ENCODE assay signal across 24 cellular contexts in genomic region chr12:96183734-96184370, GRCh38. TPM values are rescaled to one million over a fixed set of nuclear protein-coding genes. Genes with fewer than 3 reads are reported as not detected.
DNase-seq lines count a peak whose midpoint lies in the region; ATAC-seq, FAIRE-seq and TF ChIP-seq lines count a peak whose summit lies in the region.
"Had no signal": no experiment of that assay in that cellular context is flagged by ENCODE, and none has a peak within 500 bp of the region (broad histone marks: within the 10 kb centered on the region; RNA-seq: fewer than 3 reads in every experiment).

No MANE protein-coding gene starts in this region.

- H3K27ac Mint-ChIP-seq in activated CD4-positive, alpha-beta T cell treated with anti-CD3 and anti-CD28 coated beads for 36 hours = no peak overlapping the region
- H3K27ac Mint-ChIP-seq in activated CD4-positive, alpha-beta T cell treated with anti-CD3 and anti-CD28 coated beads, Interleukin-2, amount 10 ng/mL, durations not matched to agents 7 days and 5 days = no peak overlapping the region
- no peak overlapping the region for H3K27ac Mint-ChIP-seq in natural killer cell treated with Interleukin-12 subunit alpha and Interleukin-12 subunit beta and Interleukin-15 and Interleukin-18, amount 100 ng/mL, for 72 hours
- H3K27ac Mint-ChIP-seq: GM23338 had no signal

- no peaks in the 10 kb centered on the region for H3K36me3 ChIP-seq in K562 (ENCODE audit: control insufficient read depth, insufficient read depth, low read length)
- no peaks in the 10 kb centered on the region for H3K36me3 ChIP-seq in vagina
- H3K36me3 ChIP-seq: BE2C had no signal

- CTCF ChIA-PET in activated CD4-positive, alpha-beta T cell treated with anti-CD3 and anti-CD28 coated beads for 36 hours (lab: Charles Lee) = interaction anchor here (0.7 to 1.2 kb wide), 2 partner anchors 9 to 121 kb away, joined by 3 to 4 read pairs; no protein-coding TSS in a partner anchor
- CTCF ChIA-PET in activated CD4-positive, alpha-beta T cell treated with anti-CD3 and anti-CD28 coated beads, Interleukin-2, amount 10 ng/mL, durations not matched to agents 7 days and 5 days (lab: Charles Lee) = no interaction called here
- CTCF ChIA-PET in K562 (lab: Yijun Ruan, JAX; ENCODE audit: low intra/inter-chr PET ratio) = interaction anchor here (0.7 kb wide), 1 partner anchor 243 kb away, joined by 3 read pairs; no protein-coding TSS in a partner anchor

- peaks cover 21% of the 10 kb centered on the region for H3K4me1 Mint-ChIP-seq in activated CD4-positive, alpha-beta T cell treated with anti-CD3 and anti-CD28 coated beads for 36 hours
- peaks cover 19% of the 10 kb centered on the region for H3K4me1 Mint-ChIP-seq in activated CD4-positive, alpha-beta T cell treated with anti-CD3 and anti-CD28 coated beads, Interleukin-2, amount 10 ng/mL, durations not matched to agents 7 days and 5 days
- H3K4me1 Mint-ChIP-seq in natural killer cell treated with Interleukin-12 subunit alpha and Interleukin-12 subunit beta and Interleukin-15 and Interleukin-18, amount 100 ng/mL, for 72 hours (ENCODE audit: low read depth in 2 of 2) = peaks cover 10 to 13% of the 10 kb centered on the region in 2 donors

- no peak overlapping the region for H2AFZ ChIP-seq in K562 (ENCODE audit: low read depth, low read length)
- H2AFZ ChIP-seq: GM23338 had no signal

- H3K4me2 ChIP-seq in K562 (ENCODE audit: insufficient read depth, low read length) = no peak overlapping the region
- H3K4me2 ChIP-seq: GM23338 had no signal

- no peak for DNase-seq in activated CD4-positive, alpha-beta T cell treated with anti-CD3 and anti-CD28 coated beads for 36 hours
- DNase-seq in activated CD4-positive, alpha-beta T cell treated with anti-CD3 and anti-CD28 coated beads, Interleukin-2, amount 10 ng/mL, durations not matched to agents 7 days and 5 days = no peak
- DNase-seq in OCI-M2 (lab: John Stamatoyannopoulos, UW; ENCODE audit: unreplicated experiment) (peak; percentile 12), K562 (ENCODE audit: extremely low read depth in 1 of 4, low spot score in 3 of 4) (peak in 2 of 4 experiments; percentile 20 to 33), vagina (ENCODE audit: extremely low spot score in 2 of 2) (no peak), T-helper 2 cell (no peak)
- no peak for DNase-seq in natural killer cell treated with Interleukin-12 subunit alpha and Interleukin-12 subunit beta and Interleukin-15 and Interleukin-18, amount 100 ng/mL, for 72 hours (ENCODE audit: low spot score)
- DNase-seq: 8988T; BE2C; Caco-2; CD4-positive, CD25-positive, alpha-beta regulatory T cell; HCEC 1CT; NCI-H1105 treated with DMSO at 0.1 percent for 48 hours; NCI-H1694; NCI-H2081 treated with DMSO at 0.1 percent for 48 hours; NCI-H510A; NCI-H774; PC-3; RPMI8226; SHP77 treated with DMSO at 0.1 percent for 48 hours had no signal

- H3K27me3 ChIP-seq in K562 (ENCODE audit: control insufficient read depth in 2 of 2, insufficient read depth in 2 of 2, low read length in 2 of 2) (peaks cover 8 to 28% of the 10 kb centered on the region in 2 experiments; a peak in 4 of 5 replicates), vagina (no peaks in the 10 kb centered on the region)
- H3K27me3 ChIP-seq: BE2C had no signal

- H3K4me3 ChIP-seq in K562 (no peak overlapping the region), vagina (no peak overlapping the region)
- H3K4me3 ChIP-seq: GM23338 had no signal

- WGBS in K562 (ENCODE audit: insufficient coverage, low coverage, missing lambda C conversion rate) = 20% methylated on average over 4 of the region's 4 CpGs

- intact Hi-C loops in activated CD4-positive, alpha-beta T cell treated with anti-CD3 and anti-CD28 coated beads for 36 hours (cut with DNase I, micrococcal nuclease) = no loop called here
- intact Hi-C loops in K562 (cut with micrococcal nuclease) (no loop called here), vagina (cut with DNase I) (no loop called here)

- H3K27me3 Mint-ChIP-seq in activated CD4-positive, alpha-beta T cell treated with anti-CD3 and anti-CD28 coated beads for 36 hours = no peaks in the 10 kb centered on the region
- H3K27me3 Mint-ChIP-seq in activated CD4-positive, alpha-beta T cell treated with anti-CD3 and anti-CD28 coated beads, Interleukin-2, amount 10 ng/mL, durations not matched to agents 7 days and 5 days = no peaks in the 10 kb centered on the region
- H3K27me3 Mint-ChIP-seq in natural killer cell treated with Interleukin-12 subunit alpha and Interleukin-12 subunit beta and Interleukin-15 and Interleukin-18, amount 100 ng/mL, for 72 hours = peaks cover 0 to 3% of the 10 kb centered on the region in 2 donors
- H3K27me3 Mint-ChIP-seq: CD4-positive, CD25-positive, alpha-beta regulatory T cell had no signal

- H3K36me3 Mint-ChIP-seq in activated CD4-positive, alpha-beta T cell treated with anti-CD3 and anti-CD28 coated beads for 36 hours (ENCODE audit: low read depth) = peaks cover 2% of the 10 kb centered on the region
- peaks cover 10% of the 10 kb centered on the region for H3K36me3 Mint-ChIP-seq in activated CD4-positive, alpha-beta T cell treated with anti-CD3 and anti-CD28 coated beads, Interleukin-2, amount 10 ng/mL, durations not matched to agents 7 days and 5 days (ENCODE audit: low read depth)
- peaks cover 5% of the 10 kb centered on the region for H3K36me3 Mint-ChIP-seq in natural killer cell treated with Interleukin-12 subunit alpha and Interleukin-12 subunit beta and Interleukin-15 and Interleukin-18, amount 100 ng/mL, for 72 hours
- H3K36me3 Mint-ChIP-seq: CD4-positive, CD25-positive, alpha-beta regulatory T cell had no signal

- in situ Hi-C loops in K562 (cut with MboI) = no loop called here

- H3K9me3 ChIP-seq in K562 (replicated peaks; ENCODE audit: control insufficient read depth, insufficient read depth, low read depth, low read length) (no peaks in the 10 kb centered on the region), vagina (no peaks in the 10 kb centered on the region)
- H3K9me3 ChIP-seq: BE2C, Caco-2 had no signal

- no peak for TF ChIP-seq POLR2A in K562 (conservative IDR thresholded peaks at IDR 0.05)
- no peak for TF ChIP-seq POLR2A in vagina (IDR thresholded peaks at IDR 0.05)

- H4K20me1 ChIP-seq in K562 (replicated peaks; ENCODE audit: control insufficient read depth, insufficient read depth, low read length) = no peaks in the 10 kb centered on the region

- H3K27ac ChIP-seq in K562 (ENCODE audit: extremely low read depth, low read depth, low read length) (no peak overlapping the region), vagina (peak overlapping the region; percentile 24)

- 0 out of 2 replicates have a peak, but pooled peaks have one; percentile 10 for TF ChIP-seq EP300 in K562 (IDR thresholded peaks at IDR 0.05; ENCODE audit: low read length)

- H3K9ac ChIP-seq in K562 (ENCODE audit: insufficient read depth in 1 of 2, low read depth in 2 of 2, low read length in 2 of 2) = no peak overlapping the region

- no peaks in the 10 kb centered on the region for H3K79me2 ChIP-seq in K562 (ENCODE audit: control insufficient read depth, insufficient read depth, low read length)

- peaks cover 8% of the 10 kb centered on the region for H3K9me3 Mint-ChIP-seq in activated CD4-positive, alpha-beta T cell treated with anti-CD3 and anti-CD28 coated beads for 36 hours (ENCODE audit: low read depth)
- peaks cover 12% of the 10 kb centered on the region for H3K9me3 Mint-ChIP-seq in activated CD4-positive, alpha-beta T cell treated with anti-CD3 and anti-CD28 coated beads, Interleukin-2, amount 10 ng/mL, durations not matched to agents 7 days and 5 days
- H3K9me3 Mint-ChIP-seq in natural killer cell treated with Interleukin-12 subunit alpha and Interleukin-12 subunit beta and Interleukin-15 and Interleukin-18, amount 100 ng/mL, for 72 hours = peaks cover 3% of the 10 kb centered on the region
- H3K9me3 Mint-ChIP-seq: GM23338 had no signal

- ATAC-seq in activated CD4-positive, alpha-beta T cell treated with anti-CD3 and anti-CD28 coated beads for 36 hours = peak; percentile 19
- ATAC-seq in K562 (peak; percentile 68; the same call in 2 of the 3 replicates), HG02763 (IDR thresholded peaks at IDR 0.05; ENCODE audit: unreplicated experiment) (no peak)
- no peak for ATAC-seq in natural killer cell treated with Interleukin-12 subunit alpha and Interleukin-12 subunit beta and Interleukin-15 and Interleukin-18, amount 100 ng/mL, for 72 hours
- ATAC-seq: GM23338, PC-3, SK-N-SH treated with all-trans-retinoic acid at 6 μM for 48 hours had no signal

- peaks cover 0 to 5% of the 10 kb centered on the region in 2 experiments; a peak in 1 of 5 replicates for H3K4me1 ChIP-seq in K562 (replicated peaks in 1 of 2; ENCODE audit: control insufficient read depth in 2 of 2, insufficient read depth in 2 of 2, low read length in 2 of 2)
- peaks cover 7% of the 10 kb centered on the region for H3K4me1 ChIP-seq in vagina
- H3K4me1 ChIP-seq: BE2C, Caco-2 had no signal

- BruUV-seq in K562 (replicated peaks; lab: Mats Ljungman, UMichigan) = no TSS peak

- no peak for TF ChIP-seq CTCF in K562 (IDR thresholded peaks at IDR 0.05 in 2 of 3, conservative IDR thresholded peaks at IDR 0.05 in 1 of 3; ENCODE audit: insufficient read depth in 2 of 3, low read depth in 1 of 3, low read length in 3 of 3)
- no peak for TF ChIP-seq CTCF in vagina (IDR thresholded peaks at IDR 0.05)

- no peak overlapping the region for H3K4me3 Mint-ChIP-seq in activated CD4-positive, alpha-beta T cell treated with anti-CD3 and anti-CD28 coated beads for 36 hours
- no peak overlapping the region for H3K4me3 Mint-ChIP-seq in activated CD4-positive, alpha-beta T cell treated with anti-CD3 and anti-CD28 coated beads, Interleukin-2, amount 10 ng/mL, durations not matched to agents 7 days and 5 days
- no peak overlapping the region for H3K4me3 Mint-ChIP-seq in natural killer cell treated with Interleukin-12 subunit alpha and Interleukin-12 subunit beta and Interleukin-15 and Interleukin-18, amount 100 ng/mL, for 72 hours
- H3K4me3 Mint-ChIP-seq: CD4-positive, CD25-positive, alpha-beta regulatory T cell; GM23338 had no signal

- TF ChIP-seq RAD21 in K562 (CRISPR knock-in tag; conservative IDR thresholded peaks at IDR 0.05 in 1 of 2, IDR thresholded peaks at IDR 0.05 in 1 of 2) = no peak

- no peaks in the 10 kb centered on the region for H3K9me1 ChIP-seq in K562 (ENCODE audit: control insufficient read depth, insufficient read depth, low read length)

- FAIRE-seq in K562 (lab: Jason Lieb, UNC) = peak; percentile 32
- FAIRE-seq: G401.6 had no signal

- POLR2A ChIA-PET in activated CD4-positive, alpha-beta T cell treated with anti-CD3 and anti-CD28 coated beads for 36 hours (lab: Charles Lee) = no interaction called here
- POLR2A ChIA-PET in activated CD4-positive, alpha-beta T cell treated with anti-CD3 and anti-CD28 coated beads, Interleukin-2, amount 10 ng/mL, durations not matched to agents 7 days and 5 days (lab: Charles Lee) = no interaction called here
- POLR2A ChIA-PET in K562 (lab: Yijun Ruan, JAX) = no interaction called here

RNA-seq across cellular contexts. Expression of gene ELK3, which starts 10.3 kb away (rescaled TPM):
- 10 to 100 TPM; 17.0 to 17.4 TPM for total RNA-seq in activated CD4-positive, alpha-beta T cell treated with anti-CD3 and anti-CD28 coated beads for 36 hours
- total RNA-seq in activated CD4-positive, alpha-beta T cell treated with anti-CD3 and anti-CD28 coated beads, Interleukin-2, amount 10 ng/mL, durations not matched to agents 7 days and 5 days = 10 to 100 TPM; 27.3 to 33.9 TPM
- 2.0 and 2.1 TPM in 2 replicates for total RNA-seq in K562 (2011; cell fraction: chromatin; rRNA removed; ENCODE audit: low replicate concordance)
- total RNA-seq in K562 (2011; cell fraction: nucleolus; rRNA removed) = 0.79 and 1.0 TPM in 2 replicates
- total RNA-seq in K562 (2011; cell fraction: nucleoplasm; rRNA removed) = 1.1 and 1.7 TPM in 2 replicates
- total RNA-seq in K562 (2014; rRNA removed) = 2.0 and 3.3 TPM in 2 replicates
- 3.2 TPM in 2 replicates for total RNA-seq in K562 (2014; rRNA removed; fragmentation: Illumina TruSeq; extraction: Trizol)
- total RNA-seq in K562 (2015; rRNA removed; fragmentation: Illumina TruSeq; extraction: Trizol) = 2.9 and 3.8 TPM in 2 replicates
- 5.5 and 6.3 TPM in 2 replicates for total RNA-seq in K562 (2021)
- 0.70 and 1.5 TPM in 2 replicates for polyA plus RNA-seq in K562 (2011; rRNA removed)
- 0.80 and 2.0 TPM in 2 replicates for polyA plus RNA-seq in K562 (2011; cell fraction: cytosol; rRNA removed)
- polyA plus RNA-seq in K562 (2011; cell fraction: nucleus; rRNA removed) = 0.25 and 1.3 TPM in 2 replicates
- 4.1 and 5.0 TPM in 2 replicates for polyA plus RNA-seq in K562 (2012)
- polyA plus RNA-seq in K562 (2014; fragmentation: Illumina TruSeq; extraction: Trizol) = 4.7 and 5.1 TPM in 2 replicates
- 1 to 10 TPM; 1.6 to 1.7 TPM for polyA plus RNA-seq in K562 (2014; fragmentation: Nextera tagmentation; extraction: Ambion mirVana)
- polyA plus RNA-seq in K562 (2014; rRNA removed) = 2.9 and 3.1 TPM in 2 replicates
- 0.75 and 1.1 TPM in 2 replicates for polyA minus RNA-seq in K562 (2011; rRNA and poly(A)+ RNA removed)
- 1.5 and 2.0 TPM in 2 replicates for polyA minus RNA-seq in K562 (2011; cell fraction: cytosol; rRNA and poly(A)+ RNA removed)
- 0.67 and 0.81 TPM in 2 replicates for polyA minus RNA-seq in K562 (2011; cell fraction: nucleus; rRNA and poly(A)+ RNA removed)
- 39.5 TPM for total RNA-seq in vagina
- total RNA-seq in natural killer cell treated with Interleukin-12 subunit alpha and Interleukin-12 subunit beta and Interleukin-15 and Interleukin-18, amount 100 ng/mL, for 72 hours = 10 to 100 TPM; 16.0 to 21.6 TPM

Comparison
In these comparisons a context has a peak if more than half of its experiments do, and no peak if none do; other contexts are left out.
1. ATAC-seq: peak in activated CD4-positive, alpha-beta T cell treated with anti-CD3 and anti-CD28 coated beads for 36 hours (single experiment) and K562 (single experiment); none in natural killer cell treated with Interleukin-12 subunit alpha and Interleukin-12 subunit beta and Interleukin-15 and Interleukin-18, amount 100 ng/mL, for 72 hours (0 of 2) and HG02763 (single experiment).